ENCODE assay signal across 15 cellular contexts in the genomic region with DNA sequence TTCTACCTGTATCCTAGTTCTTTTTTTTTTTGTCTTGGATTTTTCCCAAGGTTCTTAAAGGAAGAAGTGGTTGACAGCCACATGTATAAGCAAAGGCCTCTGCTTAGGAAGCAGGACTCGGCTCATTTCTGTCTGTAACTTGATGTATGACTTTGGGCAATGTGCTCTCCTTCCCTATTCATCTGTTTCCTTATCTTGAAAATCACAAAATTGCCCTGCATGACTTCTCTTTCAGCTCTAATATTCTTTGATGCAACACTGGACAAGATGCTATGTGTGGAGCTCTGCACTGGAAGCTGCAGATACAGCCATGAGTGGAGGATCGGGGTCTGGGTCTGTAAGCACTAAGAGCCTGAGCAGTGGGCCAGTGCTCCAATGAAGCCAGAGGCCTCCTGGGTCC. TPM values are rescaled to one million over a fixed set of nuclear protein-coding genes. Genes with fewer than 3 reads are reported as not detected.
A peak's percentile ranks its signal among the peaks of the same experiment; 100 is the strongest.
DNase-seq lines count a peak whose midpoint lies in the region; ATAC-seq and TF ChIP-seq lines count a peak whose summit lies in the region.
"Had no signal": no experiment of that assay in that cellular context is flagged by ENCODE, and none has a peak within 500 bp of the region (broad histone marks: within the 10 kb centered on the region; RNA-seq: fewer than 3 reads in every experiment).

No MANE protein-coding gene starts in this region.

- H3K36me3 ChIP-seq in mammary epithelial cell (ENCODE audit: insufficient read depth, low read length) (no peaks in the 10 kb centered on the region), breast epithelium (no peaks in the 10 kb centered on the region), RWPE2 (ENCODE audit: low read depth) (peaks cover 4% of the 10 kb centered on the region; the same call in 1 of the 2 replicates), neuronal stem cell (replicated peaks in 1 of 2; ENCODE audit: control insufficient read depth in 2 of 2, insufficient read depth in 2 of 2, low read length in 2 of 2) (no peaks in the 10 kb centered on the region)

- BruUV-seq in mammary epithelial cell (replicated peaks; lab: Mats Ljungman, UMichigan), result no TSS peak

- H3K9me3 ChIP-seq in mammary epithelial cell (replicated peaks; ENCODE audit: insufficient read depth, low read length) (no peaks in the 10 kb centered on the region), breast epithelium (peaks cover 0 to 11% of the 10 kb centered on the region in 2 donors), RWPE2 (ENCODE audit: severe bottlenecking) (peaks cover 5% of the 10 kb centered on the region), neuronal stem cell (replicated peaks in 1 of 2; ENCODE audit: control insufficient read depth in 2 of 2, insufficient read depth in 1 of 2, low read depth in 1 of 2, low read length in 2 of 2) (peaks cover 0 to 20% of the 10 kb centered on the region in 2 donors)

- no peak overlapping the region for H3K4me2 ChIP-seq in mammary epithelial cell (ENCODE audit: insufficient read depth, low read depth, low read length)
- no peak overlapping the region for H3K4me2 ChIP-seq in neuronal stem cell (ENCODE audit: insufficient read depth, low read length, poor library complexity, severe bottlenecking)

- no peak overlapping the region for H4K8ac ChIP-seq in neuronal stem cell (ENCODE audit: low read depth, low read length)

- no peak overlapping the region for H2BK120ac ChIP-seq in neuronal stem cell (ENCODE audit: low read depth, low read length)

- H2BK15ac ChIP-seq in neuronal stem cell (ENCODE audit: low read length), result no peak overlapping the region

- DNase-seq in mammary epithelial cell, result no peak
- no peak for DNase-seq in breast epithelium (ENCODE audit: low spot score in 2 of 2)
- DNase-seq in RWPE2 (ENCODE audit: low spot score), result no peak
- no peak for DNase-seq in neuronal stem cell (ENCODE audit: low spot score)
- DNase-seq in NCI-H2196 (lab: John Stamatoyannopoulos, UW; ENCODE audit: unreplicated experiment), result no peak
- DNase-seq in stimulated activated naive CD4-positive, alpha-beta T cell (lab: John Stamatoyannopoulos, UW), result no peak
- DNase-seq: 8988T; C1 segment of cervical spinal cord; Calu3; CD4-positive, alpha-beta T cell; DMS 273 treated with DMSO at 0.1 percent for 48 hours; HCEC 1CT had no signal

- no peak overlapping the region for H2BK12ac ChIP-seq in neuronal stem cell (ENCODE audit: low read length)

- CTCF ChIA-PET in mammary epithelial cell (lab: Charles Lee; ENCODE audit: low non-redundant PET), result no interaction called here

- no peak overlapping the region for H2AK5ac ChIP-seq in neuronal stem cell (ENCODE audit: low read depth, low read length)

- no peak overlapping the region for H3K4ac ChIP-seq in neuronal stem cell (ENCODE audit: low read length)

- WGBS in mammary epithelial cell (ENCODE audit: low coverage, missing lambda C conversion rate), result 100% methylated on average over 2 of the region's 2 CpGs
- no CpG with 5 or more reads among the region's 2 CpGs for WGBS in neuronal stem cell (ENCODE audit: extremely low coverage in 2 of 2, insufficient read length in 2 of 2, insufficient replicate concordance in 1 of 2), 2 donors

- in situ Hi-C loops in mammary epithelial cell (cut with MboI; ENCODE audit: low sequenced_read_pairs in 2 of 2), result no loop called here

- dilution Hi-C loops in mammary epithelial cell (cut with HindIII; ENCODE audit: low sequenced_read_pairs), result no loop called here

- no peaks in the 10 kb centered on the region for H4K20me1 ChIP-seq in mammary epithelial cell (ENCODE audit: insufficient read depth, low read length)

- peak overlapping the region; percentile 50 for H3K18ac ChIP-seq in neuronal stem cell (ENCODE audit: low read length)

- TF ChIP-seq POLR2A in breast epithelium (IDR thresholded peaks at IDR 0.05), result no peak

- no peaks in the 10 kb centered on the region for H3K79me2 ChIP-seq in mammary epithelial cell (ENCODE audit: insufficient read depth, low read length)

- H3K23ac ChIP-seq in neuronal stem cell (ENCODE audit: low read depth, low read length, poor library complexity), result no peak overlapping the region

- no peak overlapping the region for H3K14ac ChIP-seq in neuronal stem cell (ENCODE audit: low read length)

- H3K9ac ChIP-seq in mammary epithelial cell (ENCODE audit: insufficient read depth, low read length) (no peak overlapping the region), neuronal stem cell (ENCODE audit: low read depth, low read length, poor library complexity) (no peak overlapping the region)

- H3K27ac ChIP-seq in mammary epithelial cell (ENCODE audit: insufficient read depth, low read depth, low read length) (peak overlapping the region; percentile 66), breast epithelium (no peak overlapping the region), RWPE2 (ENCODE audit: poor library complexity, severe bottlenecking) (peak overlapping the region; percentile 97), neuronal stem cell (replicated peaks; ENCODE audit: low read length) (no peak overlapping the region)

- no peak for TF ChIP-seq CTCF in mammary epithelial cell (conservative IDR thresholded peaks at IDR 0.05 in 1 of 2, IDR thresholded peaks at IDR 0.05 in 1 of 2; ENCODE audit: extremely low read depth in 1 of 2, insufficient read depth in 1 of 2, low read depth in 1 of 2, low read length in 2 of 2)
- TF ChIP-seq CTCF in breast epithelium (IDR thresholded peaks at IDR 0.05), result no peak
- TF ChIP-seq CTCF in RWPE2 (IDR thresholded peaks at IDR 0.05; ENCODE audit: poor library complexity, severe bottlenecking), result no peak

- H3K4me3 ChIP-seq in mammary epithelial cell (replicated peaks in 1 of 3; ENCODE audit: insufficient read depth in 1 of 3, low read depth in 2 of 3, low read length in 3 of 3) (no peak overlapping the region), breast epithelium (no peak overlapping the region), RWPE2 (ENCODE audit: severe bottlenecking) (no peak overlapping the region), neuronal stem cell (ENCODE audit: low read length in 2 of 2) (no peak overlapping the region)

- H2BK5ac ChIP-seq in neuronal stem cell (ENCODE audit: low read length), result no peak overlapping the region

- H4K91ac ChIP-seq in neuronal stem cell (ENCODE audit: low read depth, low read length, poor library complexity), result no peak overlapping the region

- H3K27me3 ChIP-seq in mammary epithelial cell (ENCODE audit: insufficient read depth, low read length), result no peaks in the 10 kb centered on the region
- H3K27me3 ChIP-seq in breast epithelium, result no peaks in the 10 kb centered on the region
- no peaks in the 10 kb centered on the region for H3K27me3 ChIP-seq in RWPE2 (ENCODE audit: insufficient read depth, poor library complexity, severe bottlenecking)
- H3K27me3 ChIP-seq in neuronal stem cell (ENCODE audit: control insufficient read depth in 3 of 3, insufficient read depth in 3 of 3, low read depth in 1 of 3, low read length in 3 of 3), result no peaks in the 10 kb centered on the region

- ATAC-seq in RWPE2 (ENCODE audit: low read depth), result no peak
- ATAC-seq in GM18873 (IDR thresholded peaks at IDR 0.05; ENCODE audit: low FRiP score, unreplicated experiment), result no peak

- no peaks in the 10 kb centered on the region for H3K79me1 ChIP-seq in neuronal stem cell (ENCODE audit: low read depth, low read length)

- intact Hi-C loops in mammary epithelial cell (cut with micrococcal nuclease), result loop anchor here (2.0 to 5.0 kb wide), 2 partner anchors 30 to 105 kb away; no protein-coding TSS in a partner anchor
- intact Hi-C loops in breast epithelium (cut with DNase I; ENCODE audit: low total_unique reads), result no loop called here

- H2AFZ ChIP-seq in mammary epithelial cell (ENCODE audit: low read depth, low read length), result no peak overlapping the region
- H2AFZ ChIP-seq in neuronal stem cell (ENCODE audit: low read length), result peak overlapping the region; percentile 33

- H3K4me1 ChIP-seq in mammary epithelial cell (ENCODE audit: insufficient read depth, low read length) (peaks cover 33% of the 10 kb centered on the region), breast epithelium (no peaks in the 10 kb centered on the region), RWPE2 (ENCODE audit: insufficient read depth, poor library complexity, severe bottlenecking) (peaks cover 16% of the 10 kb centered on the region), neuronal stem cell (ENCODE audit: control insufficient read depth in 2 of 2, insufficient read depth in 1 of 2, low read depth in 1 of 2, low read length in 2 of 2) (no peaks in the 10 kb centered on the region)

RNA-seq across cellular contexts. Expression of a gene that starts 54.7 kb away (rescaled TPM):
- 10 to 100 TPM in 1 of 2 donors, not detected in 1; 11.2 TPM for total RNA-seq in mammary epithelial cell
- 1.4 TPM for polyA plus RNA-seq in mammary epithelial cell
- polyA minus RNA-seq in mammary epithelial cell, result not detected
- total RNA-seq in breast epithelium, result 10 to 100 TPM; 53.0 to 68.5 (median 56.3) TPM
- 107 TPM for polyA plus RNA-seq in neuronal stem cell (2013, experiment 1 of 2)
- 104 TPM for polyA plus RNA-seq in neuronal stem cell (2013, experiment 2 of 2)
- total RNA-seq: B cell, H4 had no signal

Comparison
In these comparisons a context has a peak if more than half of its experiments do, and no peak if none do; other contexts are left out.
1. H3K27ac ChIP-seq: peak in mammary epithelial cell (single experiment) and RWPE2 (single experiment); none in breast epithelium (0 of 2) and neuronal stem cell (single experiment).
2. RNA of a gene that starts 54.7 kb away (total RNA-seq): 53.0 to 68.5 TPM in breast epithelium; 11.2 TPM in mammary epithelial cell; every median in the first group is over 4 times any median in the second.